In genomic region chr7:102836977-102837376, GRCh38 we compare ENCODE assay signal across 25 cellular contexts.
DNase-seq lines count a peak whose midpoint lies in the region; ATAC-seq, FAIRE-seq and TF ChIP-seq lines count a peak whose summit lies in the region.
"Had no signal": no experiment of that assay in that cellular context is flagged by ENCODE, and none has a peak within 500 bp of the region (broad histone marks: within the 10 kb centered on the region; RNA-seq: fewer than 3 reads in every experiment).

No MANE protein-coding gene starts in this region.

- TF ChIP-seq EP300 in HepG2 (IDR thresholded peaks at IDR 0.05; ENCODE audit: low read depth in 2 of 2, low read length in 2 of 2) (no peak), HepG2 (CRISPR knock-in tag; IDR thresholded peaks at IDR 0.05; ENCODE audit: borderline replicate concordance) (no peak)

- H4K20me1 ChIP-seq in GM23248 (ENCODE audit: insufficient read depth) (no peaks in the 10 kb centered on the region), HepG2 (ENCODE audit: insufficient read depth, low read length) (no peaks in the 10 kb centered on the region)

- no peaks in the 10 kb centered on the region for H3K79me1 ChIP-seq in mesenchymal stem cell (replicated peaks; ENCODE audit: low read length, poor library complexity, severe bottlenecking)

- H3K9ac ChIP-seq in GM23248: no peak overlapping the region
- H3K9ac ChIP-seq in mesenchymal stem cell (ENCODE audit: low read length): no peak overlapping the region
- H3K9ac ChIP-seq in skeletal muscle satellite cell (ENCODE audit: low read depth, low read length): no peak overlapping the region
- H3K9ac ChIP-seq in HepG2 (ENCODE audit: insufficient read depth, low read depth, low read length): no peak overlapping the region

- H3K27me3 ChIP-seq in GM23248 (replicated peaks; ENCODE audit: insufficient read depth) (no peaks in the 10 kb centered on the region), SJSA1 (replicated peaks) (no peaks in the 10 kb centered on the region), mesenchymal stem cell (ENCODE audit: control insufficient read depth in 1 of 2, insufficient read depth in 1 of 2, low read length in 2 of 2) (no peaks in the 10 kb centered on the region), skeletal muscle satellite cell (ENCODE audit: control insufficient read depth, insufficient read depth, low read length) (no peaks in the 10 kb centered on the region), HepG2 (ENCODE audit: control insufficient read depth in 1 of 2, insufficient read depth in 2 of 2, low read length in 2 of 2) (no peaks in the 10 kb centered on the region)

- intact Hi-C loops in HepG2 (cut with micrococcal nuclease; ENCODE audit: unreplicated experiment): no loop called here

- H3K23ac ChIP-seq in mesenchymal stem cell (ENCODE audit: low read length in 2 of 2): no peak overlapping the region

- peaks cover 18% of the 10 kb centered on the region for H3F3A ChIP-seq in GM23248 (ENCODE audit: insufficient read depth)

- no peak overlapping the region for H3K27ac ChIP-seq in GM23248
- H3K27ac ChIP-seq in SJSA1: peak overlapping the region; percentile 27
- H3K27ac ChIP-seq in mesenchymal stem cell (ENCODE audit: low read length, poor library complexity, severe bottlenecking): peak overlapping the region; percentile 90
- H3K27ac ChIP-seq in HepG2 (ENCODE audit: extremely low read length, insufficient read depth, low read length): no peak overlapping the region
- H3K27ac ChIP-seq: C4-2B, HL-60 had no signal

- DNase-seq in GM23248 (no peak), SJSA1 (ENCODE audit: low read depth in 1 of 2, low spot score in 2 of 2) (no peak), mesenchymal stem cell (no peak), HTR-8/SVneo (ENCODE audit: insufficient read length, low spot score) (no peak), erythroblast (lab: John Stamatoyannopoulos, UW) (no peak), HepG2 (ENCODE audit: low spot score) (no peak)
- DNase-seq: activated CD4-positive, alpha-beta T cell treated with anti-CD3 and anti-CD28 coated beads, Interleukin-2, amount 50 U/mL, for 48 hours; activated naive CD4-positive, alpha-beta T cell treated with anti-CD3 and anti-CD28 coated beads for 36 hours; Caco-2; DMS79; endodermal cell; GDM1; left colon; NCI-H1105; NCI-H187 treated with DMSO at 0.1 percent for 48 hours; NCI-H2171 treated with DMSO at 0.1 percent for 48 hours; NCI-H526; SIG-M5; stimulated activated CD4-positive, alpha-beta T cell treated with anti-CD3 and anti-CD28 coated beads, Interleukin-12 subunit alpha, Interleukin-12 subunit beta, amount 100 ng/mL, for 4 hours; stimulated activated CD4-positive, alpha-beta T cell treated with anti-CD3 and anti-CD28 coated beads, Interleukin-4, amount 100 ng/mL, for 1 hour had no signal

- peak overlapping the region; percentile 100 for H2AK5ac ChIP-seq in mesenchymal stem cell (ENCODE audit: low read length, severe bottlenecking)

- H3K14ac ChIP-seq in mesenchymal stem cell (ENCODE audit: low read length in 2 of 2): peak overlapping the region in 1 of 2 experiments; percentile 13

- H3K4ac ChIP-seq in mesenchymal stem cell (ENCODE audit: low read depth in 1 of 2, low read length in 2 of 2): no peak overlapping the region

- peak overlapping the region; percentile 40 to 85 for H3K18ac ChIP-seq in mesenchymal stem cell (ENCODE audit: low read depth in 1 of 2, low read length in 2 of 2)

- H3K4me1 ChIP-seq in GM23248 (ENCODE audit: insufficient read depth) (peaks cover 27% of the 10 kb centered on the region), SJSA1 (replicated peaks) (peaks cover 39% of the 10 kb centered on the region), mesenchymal stem cell (ENCODE audit: control insufficient read depth, insufficient read depth, low read depth, low read length) (peaks cover 9% of the 10 kb centered on the region), skeletal muscle satellite cell (ENCODE audit: control insufficient read depth, insufficient read depth, low read length) (peaks cover 34% of the 10 kb centered on the region), HepG2 (ENCODE audit: insufficient read depth, low read length) (peaks cover 34% of the 10 kb centered on the region)
- H3K4me1 ChIP-seq: Caco-2 had no signal

- ATAC-seq in GM21619 (IDR thresholded peaks at IDR 0.05; ENCODE audit: unreplicated experiment) (no peak), HepG2 (no peak)
- ATAC-seq: left colon had no signal

- TF ChIP-seq RAD21 in HepG2 (CRISPR knock-in tag; IDR thresholded peaks at IDR 0.05): no peak

- CTCF ChIA-PET in HepG2 (lab: Yijun Ruan, JAX; ENCODE audit: low intra/inter-chr PET ratio, low total read pairs): no interaction called here

- H3K79me2 ChIP-seq in GM23248 (ENCODE audit: insufficient read depth) (no peaks in the 10 kb centered on the region), HepG2 (ENCODE audit: insufficient read depth, low read length) (no peaks in the 10 kb centered on the region)

- 77 to 83% methylated on average over 1 of the region's 1 CpG for WGBS in GM23248 (ENCODE audit: low coverage in 1 of 2, low lambda C conversion rate in 2 of 2, missing lambda C conversion rate in 2 of 2), 2 experiments
- 95% methylated on average over 1 of the region's 1 CpG for WGBS in mesenchymal stem cell
- WGBS in HepG2 (ENCODE audit: low lambda C conversion rate): 100% methylated on average over 1 of the region's 1 CpG

- H3K9me3 ChIP-seq in GM23248 (ENCODE audit: low read depth): no peaks in the 10 kb centered on the region
- no peaks in the 10 kb centered on the region for H3K9me3 ChIP-seq in SJSA1 (replicated peaks)
- H3K9me3 ChIP-seq in mesenchymal stem cell (ENCODE audit: control insufficient read depth, low read length): no peaks in the 10 kb centered on the region
- no peaks in the 10 kb centered on the region for H3K9me3 ChIP-seq in skeletal muscle satellite cell (replicated peaks; ENCODE audit: low read length)
- no peaks in the 10 kb centered on the region for H3K9me3 ChIP-seq in HepG2 (ENCODE audit: low read length)
- H3K9me3 ChIP-seq: Caco-2 had no signal

- TF ChIP-seq CTCF in HepG2 (CRISPR knock-in tag; IDR thresholded peaks at IDR 0.05): no peak

- H2BK120ac ChIP-seq in mesenchymal stem cell (ENCODE audit: low read depth, low read length): no peak overlapping the region

- H4K8ac ChIP-seq in mesenchymal stem cell (ENCODE audit: low read length): no peak overlapping the region

- POLR2A ChIA-PET in HepG2 (lab: Yijun Ruan, JAX): no interaction called here

- H2BK5ac ChIP-seq in mesenchymal stem cell (ENCODE audit: low read depth, low read length, poor library complexity, severe bottlenecking): peak overlapping the region; percentile 71

- H3K36me3 ChIP-seq in GM23248 (ENCODE audit: low read depth): no peaks in the 10 kb centered on the region
- no peaks in the 10 kb centered on the region for H3K36me3 ChIP-seq in SJSA1
- no peaks in the 10 kb centered on the region for H3K36me3 ChIP-seq in mesenchymal stem cell (ENCODE audit: control insufficient read depth in 1 of 2, insufficient read depth in 2 of 2, low read depth in 1 of 2, low read length in 2 of 2)
- no peaks in the 10 kb centered on the region for H3K36me3 ChIP-seq in skeletal muscle satellite cell (ENCODE audit: insufficient read depth, low read length)
- H3K36me3 ChIP-seq in HepG2 (replicated peaks in 1 of 2; ENCODE audit: control insufficient read depth in 1 of 2, insufficient read depth in 2 of 2, low read length in 2 of 2): no peaks in the 10 kb centered on the region; a peak in 1 of 5 replicates

- TF ChIP-seq POLR2A in erythroblast (IDR thresholded peaks at IDR 0.05; ENCODE audit: low read length) (no peak), HepG2 (IDR thresholded peaks at IDR 0.05; ENCODE audit: insufficient read depth in 1 of 2, low read depth in 2 of 2, low read length in 2 of 2) (no peak)

- in situ Hi-C loops in GM23248 (cut with MboI) (no loop called here), HepG2 (cut with HindIII; ENCODE audit: extremely low pct_ligation_motif_present, low pct_unique_long_range_greater_than_20kb) (no loop called here)

- H2BK12ac ChIP-seq in mesenchymal stem cell (ENCODE audit: low read length in 2 of 2): peak overlapping the region in 1 of 2 experiments; percentile 38

- H3K9me2 ChIP-seq in GM23248 (ENCODE audit: insufficient read depth): no peaks in the 10 kb centered on the region

- FAIRE-seq in HTR-8/SVneo (lab: Jason Lieb, UNC) (no peak), HepG2 (lab: Jason Lieb, UNC) (no peak)
- FAIRE-seq: frontal cortex had no signal

- H2AFZ ChIP-seq in GM23248 (no peak overlapping the region), mesenchymal stem cell (ENCODE audit: low read depth, low read length) (no peak overlapping the region), HepG2 (ENCODE audit: low read length) (no peak overlapping the region)

- no peak overlapping the region for H4K91ac ChIP-seq in mesenchymal stem cell (ENCODE audit: low read length)

- no TSS peak for BruUV-seq in HepG2 (replicated peaks; lab: Mats Ljungman, UMichigan)

- H3K4me2 ChIP-seq in GM23248 (ENCODE audit: unreplicated experiment): peak overlapping the region; percentile 54
- no peak overlapping the region for H3K4me2 ChIP-seq in mesenchymal stem cell (ENCODE audit: low read length, poor library complexity, severe bottlenecking)
- H3K4me2 ChIP-seq in skeletal muscle satellite cell (ENCODE audit: low read length): peak overlapping the region; percentile 15
- no peak overlapping the region for H3K4me2 ChIP-seq in HepG2 (ENCODE audit: low read depth, low read length)

- H3K4me3 ChIP-seq in GM23248: no peak overlapping the region
- H3K4me3 ChIP-seq in SJSA1: no peak overlapping the region
- H3K4me3 ChIP-seq in mesenchymal stem cell (ENCODE audit: insufficient read depth in 1 of 2, low read depth in 1 of 2, low read length in 2 of 2): no peak overlapping the region
- no peak overlapping the region for H3K4me3 ChIP-seq in skeletal muscle satellite cell (ENCODE audit: low read length)
- no peak overlapping the region for H3K4me3 ChIP-seq in HepG2 (replicated peaks in 1 of 3; ENCODE audit: insufficient read depth in 1 of 3, low read depth in 2 of 3, low read length in 3 of 3)

- H2BK15ac ChIP-seq in mesenchymal stem cell (ENCODE audit: low read depth, poor library complexity, severe bottlenecking): no peak overlapping the region

TF ChIP-seq in HepG2, 621 proteins besides CTCF, POLR2A, EP300 and RAD21 (continues in another document):
- TF ChIP-seq FOXO1 (CRISPR knock-in tag; IDR thresholded peaks at IDR 0.05) (no peak), ATF6 (CRISPR knock-in tag; conservative IDR thresholded peaks at IDR 0.05) (no peak)

Comparison
In these comparisons a context has a peak if more than half of its experiments do, and no peak if none do; other contexts are left out.
1. H3K27ac ChIP-seq: peak in SJSA1 (single experiment) and mesenchymal stem cell (single experiment); none in GM23248 (single experiment) and HepG2 (single experiment).
2. H3K4me2 ChIP-seq: peak in GM23248 (single experiment) and skeletal muscle satellite cell (single experiment); none in mesenchymal stem cell (single experiment) and HepG2 (single experiment).